In the genomic region with DNA sequence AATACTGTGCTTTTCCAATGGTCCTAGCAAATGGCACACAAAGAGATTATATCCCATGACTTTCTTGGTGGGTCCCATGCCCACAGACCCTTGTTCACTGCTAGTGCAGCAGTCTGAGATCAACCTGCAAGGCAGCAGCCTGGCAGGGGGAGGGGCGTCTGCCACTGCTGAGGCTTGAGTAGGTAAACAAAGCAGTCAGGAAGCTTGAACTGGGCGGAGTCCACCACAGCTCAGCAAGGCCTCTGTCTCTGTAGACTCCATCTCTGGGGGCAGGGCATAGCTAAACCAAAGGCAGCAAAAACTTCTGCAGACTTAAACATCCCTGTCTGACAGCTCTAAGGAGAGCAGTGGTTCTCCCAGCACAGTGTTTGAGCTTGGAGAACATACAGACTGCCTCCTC, we compare ENCODE assay signal across 25 cellular contexts.
DNase-seq lines count a peak whose midpoint lies in the region; ATAC-seq, FAIRE-seq and TF ChIP-seq lines count a peak whose summit lies in the region.
"Had no signal": no experiment of that assay in that cellular context is flagged by ENCODE, and none has a peak within 500 bp of the region (broad histone marks: within the 10 kb centered on the region; RNA-seq: fewer than 3 reads in every experiment).

No MANE protein-coding gene starts in this region.

- no peak overlapping the region for H2BK12ac ChIP-seq in H1 (ENCODE audit: low read depth, low read length)

- BruUV-seq in PC-9 (replicated peaks; lab: Mats Ljungman, UMichigan), result no TSS peak

- no peak overlapping the region for H3K56ac ChIP-seq in H1 (replicated peaks; ENCODE audit: insufficient read length, low read depth, low read length)

- TF ChIP-seq EP300 in A549 (IDR thresholded peaks at IDR 0.05) (no peak), H1 (IDR thresholded peaks at IDR 0.05; ENCODE audit: borderline replicate concordance in 1 of 2, low read depth in 2 of 2, low read length in 2 of 2) (no peak)

- no peak overlapping the region for H3K4me3 ChIP-seq in A549
- no peak overlapping the region for H3K4me3 ChIP-seq in H1 (ENCODE audit: extremely low read depth in 1 of 4, insufficient read depth in 2 of 4, low read depth in 3 of 4, low read length in 4 of 4)
- H3K4me3 ChIP-seq in PC-9, result no peak overlapping the region
- no peak overlapping the region for H3K4me3 ChIP-seq in brain microvascular endothelial cell (ENCODE audit: low read depth, low read length)
- H3K4me3 ChIP-seq: dorsolateral prefrontal cortex, gastroesophageal sphincter, left lung, upper lobe of left lung had no signal

- peak in 1 of 2 experiments; percentile 32 for DNase-seq in A549 (ENCODE audit: low read depth in 1 of 2, low spot score in 1 of 2)
- peak in 8 of 10 experiments; percentile 9 to 38 (median 24) for DNase-seq in CD4-positive, alpha-beta T cell
- peak in 30 of 34 experiments; percentile 4 to 57 (median 27) for DNase-seq in T-cell
- DNase-seq in H1 (ENCODE audit: low read depth in 1 of 2, low spot score in 2 of 2), result peak; percentile 15 to 50
- DNase-seq in A172 (ENCODE audit: low spot score), result no peak
- DNase-seq in PC-9, result no peak
- no peak for DNase-seq in brain microvascular endothelial cell
- DNase-seq: activated CD4-positive, alpha-beta T cell treated with anti-CD3 and anti-CD28 coated beads for 36 hours; dorsolateral prefrontal cortex; hippocampal formation; Kasumi-1; left lung; NCI-H1436 treated with DMSO at 0.1 percent for 48 hours; NCI-H524 treated with DMSO at 0.1 percent for 48 hours; stimulated activated CD4-positive, alpha-beta T cell treated with anti-CD3 and anti-CD28 coated beads, Interleukin-12 subunit alpha, Interleukin-12 subunit beta, amount 100 ng/mL, for 4 hours; stimulated activated CD4-positive, alpha-beta T cell treated with anti-CD3 and anti-CD28 coated beads, Interleukin-4, amount 100 ng/mL, for 4 hours; substantia nigra; T-helper 2 cell; upper lobe of left lung had no signal

- H3K4me1 Mint-ChIP-seq in CD4-positive, alpha-beta T cell (ENCODE audit: low read depth), result peaks cover 18% of the 10 kb centered on the region
- H3K4me1 Mint-ChIP-seq in T-cell, result peaks cover 6 to 20% (median 12%) of the 10 kb centered on the region in 3 donors
- H3K4me1 Mint-ChIP-seq: stimulated activated memory B cell treated with anti-CD40 and anti-IgM and Interleukin-4, amounts not matched to agents 10 μg/mL and 1 μg/mL and 100 μg/mL, for 72 hours had no signal

- H3K27me3 Mint-ChIP-seq in CD4-positive, alpha-beta T cell, result no peaks in the 10 kb centered on the region
- no peaks in the 10 kb centered on the region for H3K27me3 Mint-ChIP-seq in T-cell
- H3K27me3 Mint-ChIP-seq: activated CD4-positive, alpha-beta T cell treated with anti-CD3 and anti-CD28 coated beads for 36 hours had no signal

- TF ChIP-seq CTCF in A549 (IDR thresholded peaks at IDR 0.05) (no peak), H1 (IDR thresholded peaks at IDR 0.05; ENCODE audit: control extremely low read depth in 1 of 3, insufficient read depth in 1 of 3, low read depth in 1 of 3, low read length in 3 of 3) (no peak), PC-9 (conservative IDR thresholded peaks at IDR 0.05) (no peak), brain microvascular endothelial cell (IDR thresholded peaks at IDR 0.05; ENCODE audit: low read depth, low read length, missing control alignments) (no peak)
- no peak for TF ChIP-seq CTCF in CD4-positive, alpha-beta T cell (IDR thresholded peaks at IDR 0.05)

- no peak overlapping the region for H3K14ac ChIP-seq in H1 (ENCODE audit: insufficient read length)

- H3K79me1 ChIP-seq in H1 (ENCODE audit: low read depth, low read length), result no peaks in the 10 kb centered on the region

- H2AFZ ChIP-seq in H1 (ENCODE audit: low read length), result peak overlapping the region; percentile 51
- no peak overlapping the region for H2AFZ ChIP-seq in PC-9

- peak overlapping the region; percentile 32 for H3K4me2 ChIP-seq in A549
- peak overlapping the region in 1 of 2 experiments; percentile 7; a peak in 2 of 4 replicates for H3K4me2 ChIP-seq in H1 (ENCODE audit: insufficient read depth in 1 of 2, low read depth in 2 of 2, low read length in 2 of 2)
- H3K4me2 ChIP-seq in PC-9, result no peak overlapping the region

- no peak for FAIRE-seq in A549 (lab: Jason Lieb, UNC)
- FAIRE-seq in H1 (lab: Jason Lieb, UNC), result no peak
- FAIRE-seq: endothelial cell of umbilical vein had no signal

- no peak overlapping the region for H4K91ac ChIP-seq in H1 (replicated peaks; ENCODE audit: insufficient read length, low read length)

- POLR2A ChIA-PET in A549 (lab: Yijun Ruan, JAX), result no interaction called here
- POLR2A ChIA-PET in CD4-positive, alpha-beta T cell (lab: Charles Lee), result interaction anchor here (1.1 kb wide), 2 partner anchors 59 to 82 kb away, joined by 3 read pairs; a partner anchor contains a TSS
- POLR2A ChIA-PET in T-cell (lab: Charles Lee), result no interaction called here
- POLR2A ChIA-PET in H1 (lab: Charles Lee; ENCODE audit: partially characterized antibody), result interaction anchor here (0.6 to 1.2 kb wide), 2 partner anchors 58 to 83 kb away, joined by 3 to 5 read pairs; a partner anchor contains a TSS
- POLR2A ChIA-PET in PC-9 (lab: Charles Lee; ENCODE audit: unreplicated experiment), result no interaction called here

- no peak overlapping the region for H4K8ac ChIP-seq in H1 (ENCODE audit: extremely low read depth, insufficient read depth, low read length)

- in situ Hi-C loops in brain microvascular endothelial cell (cut with HindIII; ENCODE audit: low pct_ligation_motif_present, low sequenced_read_pairs), result no loop called here

- H3K36me3 Mint-ChIP-seq in CD4-positive, alpha-beta T cell (ENCODE audit: low read depth), result peaks cover 68% of the 10 kb centered on the region
- H3K36me3 Mint-ChIP-seq in T-cell, result peaks cover 14% of the 10 kb centered on the region
- H3K36me3 Mint-ChIP-seq: stimulated activated memory B cell treated with anti-CD40 and anti-IgM and Interleukin-4, amounts not matched to agents 10 μg/mL and 1 μg/mL and 100 μg/mL, for 72 hours had no signal

- CTCF ChIA-PET in A549 (lab: Yijun Ruan, JAX), result interaction anchor here (0.6 to 1.2 kb wide), 2 partner anchors 28 to 1022 kb away, joined by 5 to 6 read pairs; no protein-coding TSS in a partner anchor
- CTCF ChIA-PET in CD4-positive, alpha-beta T cell (lab: Charles Lee), result no interaction called here
- CTCF ChIA-PET in T-cell (lab: Charles Lee), result no interaction called here
- CTCF ChIA-PET in H1 (lab: Charles Lee; ENCODE audit: partially characterized antibody), result interaction anchor here (0.5 kb wide), 1 partner anchor 189 kb away, joined by 3 read pairs; no protein-coding TSS in a partner anchor
- CTCF ChIA-PET in PC-9 (lab: Charles Lee), result no interaction called here

- no peaks in the 10 kb centered on the region for H3F3A ChIP-seq in PC-9 (ENCODE audit: insufficient read depth, low read depth)

- peaks cover 41% of the 10 kb centered on the region for H3K9me3 Mint-ChIP-seq in CD4-positive, alpha-beta T cell
- H3K9me3 Mint-ChIP-seq in T-cell, result peaks cover 30 to 64% (median 40%) of the 10 kb centered on the region in 3 donors

- no peaks in the 10 kb centered on the region for H4K20me1 ChIP-seq in H1 (replicated peaks in 1 of 2; ENCODE audit: control insufficient read depth in 1 of 2, insufficient read depth in 2 of 2, low read length in 2 of 2)
- H4K20me1 ChIP-seq in PC-9 (ENCODE audit: insufficient read depth), result no peaks in the 10 kb centered on the region

- H2BK5ac ChIP-seq in H1 (ENCODE audit: low read depth, low read length), result no peak overlapping the region

- no peak overlapping the region for H3K18ac ChIP-seq in H1 (ENCODE audit: extremely low read depth, low read length)

- no peak overlapping the region for H4K5ac ChIP-seq in H1 (ENCODE audit: insufficient read length, low read depth, low read length)

- peaks cover 13% of the 10 kb centered on the region; the same call in 2 of the 3 replicates for H3K9me3 ChIP-seq in A549
- peaks cover 10% of the 10 kb centered on the region for H3K9me3 ChIP-seq in CD4-positive, alpha-beta T cell (ENCODE audit: control insufficient read depth, low read length)
- H3K9me3 ChIP-seq in H1 (ENCODE audit: insufficient read depth in 2 of 2, low read depth in 1 of 2, low read length in 1 of 2), result no peaks in the 10 kb centered on the region
- 0 out of 2 replicates have a peak, but pooled peaks cover 3% of the 10 kb centered on the region for H3K9me3 ChIP-seq in PC-9 (ENCODE audit: insufficient read depth, low read depth)
- H3K9me3 ChIP-seq: gastroesophageal sphincter had no signal

- no peaks in the 10 kb centered on the region for H3K9me2 ChIP-seq in PC-9 (ENCODE audit: insufficient read depth)

- H2BK120ac ChIP-seq in H1 (replicated peaks; ENCODE audit: low read depth, low read length), result no peak overlapping the region

- H3K4me1 ChIP-seq in A549 (peaks cover 24% of the 10 kb centered on the region), H1 (replicated peaks in 1 of 4; ENCODE audit: control insufficient read depth in 3 of 4, insufficient read depth in 4 of 4, low read length in 3 of 4) (0 out of 7 replicates have a peak, but pooled peaks cover 0 to 3% (median 0%) of the 10 kb centered on the region in 4 experiments), PC-9 (replicated peaks; ENCODE audit: insufficient read depth) (no peaks in the 10 kb centered on the region)
- H3K4me1 ChIP-seq: gastroesophageal sphincter, left lung, upper lobe of left lung had no signal

- WGBS in A549 (ENCODE audit: missing lambda C conversion rate), result 7% methylated on average over 2 of the region's 2 CpGs
- 66% methylated on average over 2 of the region's 2 CpGs; no CpG with 5 or more reads in 1 of the 2 experiments for WGBS in H1 (ENCODE audit: extremely low coverage in 1 of 2, insufficient coverage in 1 of 2, insufficient read length in 1 of 2, insufficient replicate concordance in 2 of 2, low coverage in 1 of 2, low lambda C conversion rate in 2 of 2, missing lambda C conversion rate in 1 of 2), 2 experiments

- TF ChIP-seq RAD21 in A549 (conservative IDR thresholded peaks at IDR 0.05 in 1 of 2, IDR thresholded peaks at IDR 0.05 in 1 of 2) (no peak), H1 (IDR thresholded peaks at IDR 0.05 in 1 of 2, conservative IDR thresholded peaks at IDR 0.05 in 1 of 2; ENCODE audit: low read depth in 2 of 2, low read length in 2 of 2) (no peak)

- H3K27ac ChIP-seq in A549 (peak overlapping the region; percentile 59 to 63), H1 (ENCODE audit: low read depth, low read length) (no peak overlapping the region), PC-9 (no peak overlapping the region), brain microvascular endothelial cell (no peak overlapping the region)
- H3K27ac ChIP-seq in CD4-positive, alpha-beta T cell (ENCODE audit: low read depth, low read length), result no peak overlapping the region
- H3K27ac ChIP-seq: C4-2B, dorsolateral prefrontal cortex, gastroesophageal sphincter, left lung, neutrophil, upper lobe of left lung had no signal

- no peak overlapping the region for H3K23ac ChIP-seq in H1 (ENCODE audit: insufficient read length)

- no peaks in the 10 kb centered on the region for H3K27me3 ChIP-seq in CD4-positive, alpha-beta T cell (ENCODE audit: control insufficient read depth, insufficient read depth, low read length)
- H3K27me3 ChIP-seq in H1 (replicated peaks in 1 of 4; ENCODE audit: control insufficient read depth in 3 of 4, extremely low read depth in 1 of 4, insufficient read depth in 3 of 4, low read length in 3 of 4) (no peaks in the 10 kb centered on the region), PC-9 (ENCODE audit: insufficient read depth, low read depth) (no peaks in the 10 kb centered on the region), brain microvascular endothelial cell (replicated peaks) (no peaks in the 10 kb centered on the region)
- H3K27me3 ChIP-seq: dorsolateral prefrontal cortex, gastroesophageal sphincter, left lung, neutrophil, upper lobe of left lung had no signal

- no peaks in the 10 kb centered on the region for H3K79me2 ChIP-seq in H1 (ENCODE audit: control insufficient read depth in 1 of 2, insufficient read depth in 2 of 2, low read length in 2 of 2)
- no peaks in the 10 kb centered on the region for H3K79me2 ChIP-seq in PC-9 (ENCODE audit: low read depth)

- H3K9ac ChIP-seq in H1 (replicated peaks in 1 of 4; ENCODE audit: extremely low read depth in 1 of 4, low read depth in 3 of 4, low read length in 3 of 4), result no peak overlapping the region

- ATAC-seq in A549 (no peak), T-cell (replicated peaks in 1 of 4) (peak in 3 of 4 experiments; percentile 58 to 89 (median 79))
- peak; percentile 41 for ATAC-seq in CD4-positive, alpha-beta T cell (ENCODE audit: poor library complexity)
- ATAC-seq: activated CD4-positive, alpha-beta T cell treated with anti-CD3 and anti-CD28 coated beads for 36 hours; gastroesophageal sphincter; left lung; sciatic nerve; stimulated activated memory B cell treated with anti-CD40 and anti-IgM and Interleukin-4, amounts not matched to agents 10 μg/mL and 1 μg/mL and 100 μg/mL, for 72 hours had no signal

- no peak overlapping the region for H3K4ac ChIP-seq in H1 (replicated peaks; ENCODE audit: insufficient read length, low read depth, low read length)

- no peaks in the 10 kb centered on the region; the same call in 1 of the 2 replicates for H3K23me2 ChIP-seq in H1 (ENCODE audit: low read depth, low read length)

- H3K27ac Mint-ChIP-seq in CD4-positive, alpha-beta T cell, result peak overlapping the region; percentile 45
- H3K27ac Mint-ChIP-seq in T-cell, result peak overlapping the region; percentile 72 to 80
- H3K27ac Mint-ChIP-seq: activated CD4-positive, alpha-beta T cell treated with anti-CD3 and anti-CD28 coated beads for 36 hours; stimulated activated memory B cell treated with anti-CD40 and anti-IgM and Interleukin-4, amounts not matched to agents 10 μg/mL and 1 μg/mL and 100 μg/mL, for 72 hours had no signal

- intact Hi-C loops in CD4-positive, alpha-beta T cell (cut with DNase I, micrococcal nuclease), result no loop called here
- intact Hi-C loops in PC-9 (cut with micrococcal nuclease; ENCODE audit: unreplicated experiment), result no loop called here

- TF ChIP-seq POLR2A in A549 (IDR thresholded peaks at IDR 0.05; ENCODE audit: low read length) (no peak), H1 (IDR thresholded peaks at IDR 0.05; ENCODE audit: control extremely low read depth in 1 of 2, low read depth in 2 of 2, low read length in 2 of 2) (no peak)

- H2BK20ac ChIP-seq in H1 (ENCODE audit: low read length), result no peak overlapping the region

- no peaks in the 10 kb centered on the region for H3K36me3 ChIP-seq in H1 (ENCODE audit: control insufficient read depth in 2 of 4, insufficient read depth in 4 of 4, low read length in 3 of 4)
- H3K36me3 ChIP-seq in PC-9 (ENCODE audit: low read depth), result no peaks in the 10 kb centered on the region
- no peaks in the 10 kb centered on the region for H3K36me3 ChIP-seq in brain microvascular endothelial cell (replicated peaks)
- H3K36me3 ChIP-seq: gastroesophageal sphincter, left lung, neutrophil, upper lobe of left lung had no signal

- H2AK5ac ChIP-seq in H1 (ENCODE audit: low read depth, low read length), result no peak overlapping the region

- H3K4me3 Mint-ChIP-seq in CD4-positive, alpha-beta T cell, result no peak overlapping the region
- H3K4me3 Mint-ChIP-seq in T-cell, result no peak overlapping the region
- H3K4me3 Mint-ChIP-seq: activated CD4-positive, alpha-beta T cell treated with anti-CD3 and anti-CD28 coated beads for 36 hours; stimulated activated memory B cell treated with anti-CD40 and anti-IgM and Interleukin-4, amounts not matched to agents 10 μg/mL and 1 μg/mL and 100 μg/mL, for 72 hours had no signal

- H2BK15ac ChIP-seq in H1 (ENCODE audit: low read length), result no peak overlapping the region

Comparison
In these comparisons a context has a peak if more than half of its experiments do, and no peak if none do; other contexts are left out.
1. ATAC-seq: peak in CD4-positive, alpha-beta T cell (single experiment) and T-cell (3 of 4); none in A549 (0 of 2).
2. DNase-seq: peak in CD4-positive, alpha-beta T cell (8 of 10), T-cell (30 of 34) and H1 (2 of 2); none in A172 (single experiment), PC-9 (0 of 2) and brain microvascular endothelial cell (single experiment).
3. H3K27ac ChIP-seq: peak in A549 (2 of 2); none in CD4-positive, alpha-beta T cell (single experiment), H1 (single experiment), PC-9 (single experiment) and brain microvascular endothelial cell (single experiment).
4. CTCF ChIA-PET loops: an anchor here in A549 (0.6 to 1.2 kb wide) and H1 (0.5 kb wide); none called in CD4-positive, alpha-beta T cell, T-cell and PC-9.
5. POLR2A ChIA-PET loops: an anchor here in CD4-positive, alpha-beta T cell (1.1 kb wide) and H1 (0.6 to 1.2 kb wide); none called in A549, T-cell and PC-9.